In genomic region chrX:47187106-47187677, GRCh38 we compare ENCODE assay signal across 1 cellular context.
TF ChIP-seq lines count a peak whose summit lies in the region.

No MANE protein-coding gene starts in this region.

TF ChIP-seq in WTC11, 78 proteins besides CTCF, POLR2A, EP300 and RAD21 (continued from another document):
- no peak for TF ChIP-seq ARID4B (CRISPR knock-in tag; IDR thresholded peaks at IDR 0.05; ENCODE audit: borderline replicate concordance)
- no peak for TF ChIP-seq TCF7 (CRISPR knock-in tag; IDR thresholded peaks at IDR 0.05; ENCODE audit: low read depth)
- no peak for TF ChIP-seq PREB (CRISPR knock-in tag; IDR thresholded peaks at IDR 0.05; ENCODE audit: borderline replicate concordance)
- no peak for TF ChIP-seq PRRX2 (CRISPR knock-in tag; IDR thresholded peaks at IDR 0.05)
- TF ChIP-seq ZNF396 (CRISPR knock-in tag; IDR thresholded peaks at IDR 0.05; ENCODE audit: borderline replicate concordance) = no peak
